8 cellular contexts compared by ENCODE assay signal in the genomic region with DNA sequence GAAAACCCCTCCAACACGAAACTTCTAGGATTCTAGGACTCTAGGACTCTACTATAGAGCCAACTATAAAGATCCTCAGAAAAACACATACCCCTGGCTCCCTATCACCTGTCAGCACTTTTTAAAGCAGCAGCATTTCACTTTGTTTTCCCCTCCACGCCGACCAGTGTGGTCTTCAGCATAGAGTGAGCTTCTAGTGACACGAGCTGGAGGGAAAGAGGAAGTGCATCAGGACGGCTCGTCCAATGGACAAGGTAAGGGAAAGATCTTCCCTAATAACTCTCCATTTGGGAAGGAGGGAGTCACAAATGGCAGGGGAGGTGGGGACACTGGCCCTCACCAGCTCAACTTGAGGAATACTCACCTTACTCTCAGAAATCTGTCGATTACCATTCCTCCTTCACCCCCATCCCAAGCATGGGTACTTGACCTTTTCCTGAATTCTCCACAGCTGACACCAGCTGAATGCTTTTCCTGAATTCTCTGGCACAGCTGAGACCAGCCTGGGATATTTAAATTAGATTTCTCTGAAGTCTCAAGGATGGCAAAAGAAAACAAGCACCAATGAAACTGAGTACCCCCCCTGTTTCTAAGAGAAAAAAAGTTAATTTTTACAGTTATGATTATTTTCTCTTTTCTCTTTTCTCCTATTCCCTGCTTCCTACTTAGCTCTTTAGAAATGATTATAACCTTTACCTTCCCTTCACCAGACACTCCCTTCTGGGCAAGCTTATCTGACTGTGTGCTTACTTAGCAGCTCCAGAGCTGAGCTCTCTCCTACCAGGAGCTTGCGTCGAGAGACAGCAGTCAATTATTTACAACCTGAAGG. TPM values are rescaled to one million over a fixed set of nuclear protein-coding genes. Genes with fewer than 3 reads are reported as not detected.
DNase-seq lines count a peak whose midpoint lies in the region; ATAC-seq, FAIRE-seq and TF ChIP-seq lines count a peak whose summit lies in the region.

No MANE protein-coding gene starts in this region.

- no peaks in the 10 kb centered on the region for H3K36me3 ChIP-seq in CD4-positive, alpha-beta memory T cell (ENCODE audit: insufficient read depth, low read length)
- H3K36me3 ChIP-seq in HEK293 (ENCODE audit: control insufficient read depth in 2 of 2, insufficient read depth in 1 of 2, low read length in 2 of 2): no peaks in the 10 kb centered on the region

- H3K9me3 Mint-ChIP-seq in CD4-positive, alpha-beta memory T cell: peaks cover 0 to 1% (median 0%) of the 10 kb centered on the region in 8 donors

- peak; percentile 73 for TF ChIP-seq CTCF in HEK293 (tag by site-specific recombination; IDR thresholded peaks at IDR 0.05)

- ATAC-seq in left colon (peak; percentile 82), GM21515 (IDR thresholded peaks at IDR 0.05; ENCODE audit: unreplicated experiment) (no peak)

- peaks cover 0 to 6% of the 10 kb centered on the region in 2 donors for H3K27me3 Mint-ChIP-seq in CD4-positive, alpha-beta memory T cell

- POLR2A ChIA-PET in CD4-positive, alpha-beta memory T cell (lab: Charles Lee; ENCODE audit: partially characterized antibody): interaction anchor here (1.0 to 1.7 kb wide), 3 partner anchors 225 to 367 kb away, joined by 3 to 5 read pairs (median 4); no protein-coding TSS in a partner anchor
- POLR2A ChIA-PET in HEK293 (lab: Yijun Ruan, JAX): no interaction called here

- intact Hi-C loops in CD4-positive, alpha-beta memory T cell (cut with micrococcal nuclease): loop anchor here (5.0 kb wide), 1 partner anchor 731 kb away; no protein-coding TSS in a partner anchor
- intact Hi-C loops in left colon (cut with DNase I, micrococcal nuclease): loop anchor here (5.0 to 10.0 kb wide), 4 partner anchors 226 to 368 kb away; no protein-coding TSS in a partner anchor

- no peak overlapping the region for H3K27ac ChIP-seq in CD4-positive, alpha-beta memory T cell (ENCODE audit: low read depth, low read length)
- H3K27ac ChIP-seq in HEK293 (ENCODE audit: extremely low read depth, low read depth, low read length): no peak overlapping the region

- no peak overlapping the region for H3K4me3 Mint-ChIP-seq in CD4-positive, alpha-beta memory T cell

- peak; percentile 97 for FAIRE-seq in urothelium cell line (lab: Jason Lieb, UNC)

- H3K27ac Mint-ChIP-seq in CD4-positive, alpha-beta memory T cell: no peak overlapping the region

- H3K4me1 Mint-ChIP-seq in CD4-positive, alpha-beta memory T cell: peaks cover 0 to 3% (median 0%) of the 10 kb centered on the region in 4 donors

- no peaks in the 10 kb centered on the region for H3K4me1 ChIP-seq in CD4-positive, alpha-beta memory T cell (ENCODE audit: insufficient read depth, low read length)
- H3K4me1 ChIP-seq in HEK293 (ENCODE audit: control insufficient read depth, insufficient read depth, low read length): no peaks in the 10 kb centered on the region

- H3K36me3 Mint-ChIP-seq in CD4-positive, alpha-beta memory T cell: no peaks in the 10 kb centered on the region

- H3K9me3 ChIP-seq in CD4-positive, alpha-beta memory T cell (ENCODE audit: control insufficient read depth in 1 of 2, low read length in 2 of 2): no peaks in the 10 kb centered on the region
- H3K9me3 ChIP-seq in HEK293 (ENCODE audit: control insufficient read depth, insufficient read depth, low read depth, low read length): no peaks in the 10 kb centered on the region

- H3K4me3 ChIP-seq in CD4-positive, alpha-beta memory T cell (ENCODE audit: low read length in 2 of 2): no peak overlapping the region
- no peak overlapping the region for H3K4me3 ChIP-seq in HEK293 (ENCODE audit: low read depth, low read length)

- CTCF ChIA-PET in CD4-positive, alpha-beta memory T cell (lab: Charles Lee; ENCODE audit: partially characterized antibody): interaction anchor here (1.0 to 12.1 kb wide), 22 partner anchors 10 to 957 kb away, joined by 3 to 320 read pairs (median 5); a partner anchor contains a TSS
- CTCF ChIA-PET in HEK293 (lab: Yijun Ruan, JAX): interaction anchor here (0.6 to 11.7 kb wide), 44 partner anchors 12 to 1272 kb away, joined by 3 to 392 read pairs (median 4); a partner anchor contains a TSS

- H3K27me3 ChIP-seq in CD4-positive, alpha-beta memory T cell (ENCODE audit: insufficient read depth, low read length): peaks cover 3% of the 10 kb centered on the region

- peak in 4 of 5 donors; percentile 17 to 28 (median 21) for DNase-seq in CD4-positive, alpha-beta memory T cell
- peak; percentile 82 for DNase-seq in NCI-H82 (lab: John Stamatoyannopoulos, UW)
- peak; percentile 80 for DNase-seq in cerebellar cortex (ENCODE audit: low spot score)
- no peak for DNase-seq in left colon
- DNase-seq in urothelium cell line (ENCODE audit: low spot score): peak; percentile 80
- no peak for DNase-seq in activated CD4-positive, alpha-beta T cell treated with anti-CD3 and anti-CD28 coated beads for 4 hours

TF ChIP-seq in HEK293, 187 proteins besides CTCF, POLR2A, EP300 and RAD21:
- TF ChIP-seq ZNF335 (tag by site-specific recombination; conservative IDR thresholded peaks at IDR 0.05): 0 out of 2 replicates have a peak, but pooled peaks have one; percentile 39
- peak; percentile 75 for TF ChIP-seq IKZF3 (tag by site-specific recombination; IDR thresholded peaks at IDR 0.05)
- no peak for TF ChIP-seq REPIN1 (tag by site-specific recombination; IDR thresholded peaks at IDR 0.05; ENCODE audit: low read depth)
- no peak for TF ChIP-seq GFI1B (tag by site-specific recombination; IDR thresholded peaks at IDR 0.05)
- peak; percentile 88 for TF ChIP-seq ZNF654 (tag by site-specific recombination; IDR thresholded peaks at IDR 0.05; ENCODE audit: low read depth)
- no peak for TF ChIP-seq ZNF561 (tag by site-specific recombination; IDR thresholded peaks at IDR 0.05; ENCODE audit: borderline replicate concordance)

RNA-seq across cellular contexts. Expression of a gene that starts 33.3 kb away (rescaled TPM):
- not detected for total RNA-seq in CD4-positive, alpha-beta memory T cell
- not detected for polyA plus RNA-seq in CD4-positive, alpha-beta memory T cell
- total RNA-seq in left colon: 10 to 100 TPM; 27.2 to 42.2 TPM

Comparison
In these comparisons a context has a peak if more than half of its experiments do, and no peak if none do; other contexts are left out.
1. DNase-seq: peak in CD4-positive, alpha-beta memory T cell (4 of 5), NCI-H82 (single experiment), cerebellar cortex (single experiment) and urothelium cell line (single experiment); none in left colon (0 of 2) and activated CD4-positive, alpha-beta T cell treated with anti-CD3 and anti-CD28 coated beads for 4 hours (0 of 2).
2. RNA of a gene that starts 33.3 kb away (total RNA-seq): 27.2 to 42.2 TPM in left colon; not detected in CD4-positive, alpha-beta memory T cell; every median in the first group is over 10 times any median in the second.